In genomic region chr15:29820802-29821160, GRCh38 we compare ENCODE assay signal across 9 cellular contexts. TPM values are rescaled to one million over a fixed set of nuclear protein-coding genes. Genes with fewer than 3 reads are reported as not detected.
DNase-seq lines count a peak whose midpoint lies in the region; ATAC-seq, FAIRE-seq and TF ChIP-seq lines count a peak whose summit lies in the region.
"Had no signal": no experiment of that assay in that cellular context is flagged by ENCODE, and none has a peak within 500 bp of the region (broad histone marks: within the 10 kb centered on the region; RNA-seq: fewer than 3 reads in every experiment).

No MANE protein-coding gene starts in this region.

- ATAC-seq in gastrocnemius medialis = no peak
- ATAC-seq in stimulated activated memory B cell treated with anti-CD40 and anti-IgM and Interleukin-4, amounts not matched to agents 10 μg/mL and 1 μg/mL and 100 μg/mL, for 72 hours = no peak

- no peak overlapping the region for H3K4me3 Mint-ChIP-seq in stimulated activated memory B cell treated with anti-CD40 and anti-IgM and Interleukin-4, amounts not matched to agents 10 μg/mL and 1 μg/mL and 100 μg/mL, for 72 hours
- H3K4me3 Mint-ChIP-seq: activated naive CD4-positive, alpha-beta T cell treated with anti-CD3 and anti-CD28 coated beads, Interleukin-2, amount 10 ng/mL, durations not matched to agents 7 days and 5 days had no signal

- peaks cover 48% of the 10 kb centered on the region for H3K27me3 Mint-ChIP-seq in stimulated activated memory B cell treated with anti-CD40 and anti-IgM and Interleukin-4, amounts not matched to agents 10 μg/mL and 1 μg/mL and 100 μg/mL, for 72 hours

- H3K36me3 Mint-ChIP-seq in stimulated activated memory B cell treated with anti-CD40 and anti-IgM and Interleukin-4, amounts not matched to agents 10 μg/mL and 1 μg/mL and 100 μg/mL, for 72 hours = no peaks in the 10 kb centered on the region

- TF ChIP-seq CTCF in astrocyte of the cerebellum (IDR thresholded peaks at IDR 0.05; ENCODE audit: low read depth, low read length, missing control alignments) (no peak), gastrocnemius medialis (IDR thresholded peaks at IDR 0.05 in 4 of 5, conservative IDR thresholded peaks at IDR 0.05 in 1 of 5) (no peak)

- H3K9ac ChIP-seq in iPS-18a (ENCODE audit: low read length) = peak overlapping the region; percentile 67

- H3K27me3 ChIP-seq in iPS-18a (ENCODE audit: control insufficient read depth, insufficient read depth, low read length) (peaks cover 12% of the 10 kb centered on the region), gastrocnemius medialis (no peaks in the 10 kb centered on the region)

- H3K4me1 ChIP-seq in iPS-18a (ENCODE audit: control insufficient read depth, low read depth, low read length) (peaks cover 19% of the 10 kb centered on the region), gastrocnemius medialis (peaks cover 26 to 31% of the 10 kb centered on the region in 2 donors)

- no peaks in the 10 kb centered on the region for H3K4me1 Mint-ChIP-seq in stimulated activated memory B cell treated with anti-CD40 and anti-IgM and Interleukin-4, amounts not matched to agents 10 μg/mL and 1 μg/mL and 100 μg/mL, for 72 hours

- H3K27ac ChIP-seq in iPS-18a (ENCODE audit: low read length) = no peak overlapping the region
- peak overlapping the region; percentile 96 to 100 (median 98) for H3K27ac ChIP-seq in gastrocnemius medialis

- H3K9me3 ChIP-seq in iPS-18a (ENCODE audit: control insufficient read depth, low read depth, low read length) (no peaks in the 10 kb centered on the region), gastrocnemius medialis (no peaks in the 10 kb centered on the region)

- CTCF ChIA-PET in HEK293T (lab: Yijun Ruan, JAX) = interaction anchor here (1.5 kb wide), 1 partner anchor 105 kb away, joined by 5 read pairs; no protein-coding TSS in a partner anchor

- intact Hi-C loops in gastrocnemius medialis (cut with DNase I; ENCODE audit: low total_unique reads) = loop anchor here (5.0 to 10.0 kb wide), 3 partner anchors 54 to 1507 kb away; partner anchors contain the start of gene KLF13

- in situ Hi-C loops in astrocyte of the cerebellum (cut with HindIII; ENCODE audit: low sequenced_read_pairs) = loop anchor here (10.0 kb wide), 1 partner anchor 56 kb away; no protein-coding TSS in a partner anchor
- in situ Hi-C loops in gastrocnemius medialis (cut with MboI; ENCODE audit: low sequenced_read_pairs in 4 of 4) = no loop called here

- no peak for TF ChIP-seq POLR2A in H54 (IDR thresholded peaks at IDR 0.05; ENCODE audit: low read depth, low read length)
- no peak for TF ChIP-seq POLR2A in gastrocnemius medialis (IDR thresholded peaks at IDR 0.05)

- peaks cover 8% of the 10 kb centered on the region for H3K9me3 Mint-ChIP-seq in stimulated activated memory B cell treated with anti-CD40 and anti-IgM and Interleukin-4, amounts not matched to agents 10 μg/mL and 1 μg/mL and 100 μg/mL, for 72 hours

- POLR2A ChIA-PET in HEK293T (lab: Yijun Ruan, JAX) = interaction anchor here (1.4 to 2.6 kb wide), 4 partner anchors 14 to 105 kb away, joined by 5 to 18 read pairs (median 8); no protein-coding TSS in a partner anchor

- no peak for DNase-seq in H54 (ENCODE audit: insufficient read length, low spot score)
- DNase-seq in astrocyte of the cerebellum (ENCODE audit: low read depth) = no peak
- no peak for DNase-seq in gastrocnemius medialis
- no peak for DNase-seq in HEK293T (ENCODE audit: extremely low spot score)
- DNase-seq in OCI-M1 (lab: John Stamatoyannopoulos, UW) = no peak
- no peak for DNase-seq in GF-D8 (lab: John Stamatoyannopoulos, UW)

- H3K27ac Mint-ChIP-seq in stimulated activated memory B cell treated with anti-CD40 and anti-IgM and Interleukin-4, amounts not matched to agents 10 μg/mL and 1 μg/mL and 100 μg/mL, for 72 hours = no peak overlapping the region
- H3K27ac Mint-ChIP-seq: activated naive CD4-positive, alpha-beta T cell treated with anti-CD3 and anti-CD28 coated beads, Interleukin-2, amount 10 ng/mL, durations not matched to agents 7 days and 5 days had no signal

- peak overlapping the region; percentile 81 for H3K4me3 ChIP-seq in astrocyte of the cerebellum (ENCODE audit: low read depth, low read length)
- peak overlapping the region; percentile 73 for H3K4me3 ChIP-seq in iPS-18a (ENCODE audit: low read length)
- peak overlapping the region; percentile 64 to 95 (median 84) for H3K4me3 ChIP-seq in gastrocnemius medialis

- peak; percentile 50 for FAIRE-seq in H54 (lab: Jason Lieb, UNC)

- no peaks in the 10 kb centered on the region for H3K36me3 ChIP-seq in iPS-18a (ENCODE audit: control insufficient read depth, low read depth, low read length)
- no peaks in the 10 kb centered on the region for H3K36me3 ChIP-seq in gastrocnemius medialis

TF ChIP-seq in HEK293T, 16 proteins besides CTCF, POLR2A, EP300 and RAD21:
- no peak for TF ChIP-seq SP1 (IDR thresholded peaks at IDR 0.05)
- no peak for TF ChIP-seq NFRKB (IDR thresholded peaks at IDR 0.05)
- TF ChIP-seq BHLHE40 (IDR thresholded peaks at IDR 0.05; ENCODE audit: borderline replicate concordance) = no peak
- TF ChIP-seq HDGF (IDR thresholded peaks at IDR 0.05; ENCODE audit: borderline replicate concordance) = no peak
- no peak for TF ChIP-seq SUZ12 (IDR thresholded peaks at IDR 0.05)
- TF ChIP-seq L3MBTL2 (conservative IDR thresholded peaks at IDR 0.05) = no peak
- no peak for TF ChIP-seq TARDBP (IDR thresholded peaks at IDR 0.05)
- no peak for TF ChIP-seq PKNOX1 (IDR thresholded peaks at IDR 0.05)
- TF ChIP-seq CTBP1 (IDR thresholded peaks at IDR 0.05; ENCODE audit: borderline replicate concordance) = no peak
- TF ChIP-seq FOXK2 (IDR thresholded peaks at IDR 0.05) = no peak
- no peak for TF ChIP-seq FOXM1 (IDR thresholded peaks at IDR 0.05; ENCODE audit: borderline replicate concordance)
- TF ChIP-seq LEF1 (IDR thresholded peaks at IDR 0.05; ENCODE audit: borderline replicate concordance) = no peak
- no peak for TF ChIP-seq FOXA1 (IDR thresholded peaks at IDR 0.05)
- TF ChIP-seq ARNT (IDR thresholded peaks at IDR 0.05) = no peak
- TF ChIP-seq ELF4 (IDR thresholded peaks at IDR 0.05) = no peak
- no peak for TF ChIP-seq ZNF384 (IDR thresholded peaks at IDR 0.05)

RNA-seq across cellular contexts. Expression of gene TJP1, which starts 1.5 kb away (rescaled TPM):
- 10 to 100 TPM; 33.2 to 47.2 (median 42.9) TPM for total RNA-seq in gastrocnemius medialis
